Comparison of ENCODE assay signal across 8 cellular contexts in the genomic region with DNA sequence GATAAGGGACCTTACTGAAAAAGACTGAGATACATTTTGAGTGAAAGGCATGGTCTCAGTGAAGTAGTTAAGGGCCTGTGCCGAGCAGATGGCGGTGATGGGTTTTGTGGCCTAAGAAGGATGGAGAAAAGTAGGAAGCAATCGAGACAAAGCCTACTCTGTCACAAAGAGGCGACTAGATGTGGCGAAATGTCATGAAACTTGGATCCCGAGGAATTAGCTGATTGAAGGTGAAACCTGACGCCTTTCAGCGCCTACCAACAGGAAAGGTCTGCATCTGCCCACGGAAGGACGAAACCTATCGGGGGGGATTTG. TPM values are rescaled to one million over a fixed set of nuclear protein-coding genes. Genes with fewer than 3 reads are reported as not detected.
DNase-seq lines count a peak whose midpoint lies in the region; ATAC-seq and TF ChIP-seq lines count a peak whose summit lies in the region.

No MANE protein-coding gene starts in this region.

- no peak for DNase-seq in activated T-cell treated with anti-CD3 and anti-CD28 coated beads, Interleukin-2, amount 50 U/mL, for 24 hours
- DNase-seq in activated T-cell treated with anti-CD3 and anti-CD28 coated beads for 4 hours (no peak), Panc1 (ENCODE audit: low read depth, low spot score) (no peak), esophagus squamous epithelium (lab: John Stamatoyannopoulos, UW) (no peak), osteocyte (ENCODE audit: extremely low spot score, unreplicated experiment) (no peak), foreskin melanocyte (no peak)

- H3K36me3 Mint-ChIP-seq in activated T-cell treated with anti-CD3 and anti-CD28 coated beads, Interleukin-2, amount 50 U/mL, for 24 hours (ENCODE audit: low read depth): peaks cover 33% of the 10 kb centered on the region
- H3K36me3 Mint-ChIP-seq in osteocyte (ENCODE audit: unreplicated experiment): no peaks in the 10 kb centered on the region

- in situ Hi-C loops in Panc1 (cut with HindIII; ENCODE audit: low pct_unique_long_range_greater_than_20kb, low sequenced_read_pairs): no loop called here

- H3K9me3 Mint-ChIP-seq in activated T-cell treated with anti-CD3 and anti-CD28 coated beads, Interleukin-2, amount 50 U/mL, for 24 hours: no peaks in the 10 kb centered on the region
- H3K9me3 Mint-ChIP-seq in osteocyte (ENCODE audit: unreplicated experiment): no peaks in the 10 kb centered on the region

- no peaks in the 10 kb centered on the region for H3K27me3 ChIP-seq in Panc1 (ENCODE audit: control insufficient read depth, insufficient read depth, low read length)
- H3K27me3 ChIP-seq in esophagus squamous epithelium: no peaks in the 10 kb centered on the region

- H3K9me3 ChIP-seq in Panc1 (ENCODE audit: control insufficient read depth, insufficient read depth, low read depth, low read length) (no peaks in the 10 kb centered on the region), esophagus squamous epithelium (no peaks in the 10 kb centered on the region)

- 2 to 3% methylated on average over 10 to 11 of the region's 11 CpGs for WGBS in esophagus squamous epithelium, 2 donors

- H3K27ac ChIP-seq in Panc1 (ENCODE audit: low read length) (peak overlapping the region; percentile 96), esophagus squamous epithelium (peak overlapping the region; percentile 83 to 97 (median 95))

- CTCF ChIA-PET in Panc1 (lab: Charles Lee): interaction anchor here (0.7 kb wide), 1 partner anchor 169 kb away, joined by 4 read pairs; no protein-coding TSS in a partner anchor

- TSS peak; percentile 99 for BruUV-seq in Panc1 (replicated peaks; lab: Mats Ljungman, UMichigan)

- H3K4me1 Mint-ChIP-seq in activated T-cell treated with anti-CD3 and anti-CD28 coated beads, Interleukin-2, amount 50 U/mL, for 24 hours (ENCODE audit: low read depth): peaks cover 19% of the 10 kb centered on the region
- H3K4me1 Mint-ChIP-seq in osteocyte (ENCODE audit: unreplicated experiment): peaks cover 29% of the 10 kb centered on the region

- H3K4me3 ChIP-seq in Panc1 (ENCODE audit: low read depth in 2 of 2, low read length in 2 of 2) (peak overlapping the region; percentile 86 to 98), esophagus squamous epithelium (peak overlapping the region; percentile 67 to 99 (median 86))

- POLR2A ChIA-PET in Panc1 (lab: Charles Lee): interaction anchor here (0.5 to 0.6 kb wide), 3 partner anchors 19 to 190 kb away, joined by 3 to 4 read pairs (median 4); no protein-coding TSS in a partner anchor

- intact Hi-C loops in Panc1 (cut with micrococcal nuclease; ENCODE audit: unreplicated experiment) (loop anchor here (5.0 kb wide), 1 partner anchor 167 kb away; no protein-coding TSS in a partner anchor), esophagus squamous epithelium (cut with DNase I) (no loop called here)

- peak overlapping the region; percentile 95 for H3K27ac Mint-ChIP-seq in activated T-cell treated with anti-CD3 and anti-CD28 coated beads, Interleukin-2, amount 50 U/mL, for 24 hours
- H3K27ac Mint-ChIP-seq in osteocyte (ENCODE audit: unreplicated experiment): peak overlapping the region; percentile 90

- ATAC-seq in Panc1 (peak; percentile 23), HG03159 (IDR thresholded peaks at IDR 0.05; ENCODE audit: unreplicated experiment) (no peak), GM19324 (IDR thresholded peaks at IDR 0.05; ENCODE audit: low FRiP score, unreplicated experiment) (no peak)

- peak overlapping the region; percentile 94 for H3K4me3 Mint-ChIP-seq in activated T-cell treated with anti-CD3 and anti-CD28 coated beads, Interleukin-2, amount 50 U/mL, for 24 hours
- H3K4me3 Mint-ChIP-seq in osteocyte (ENCODE audit: unreplicated experiment): peak overlapping the region; percentile 87

- peaks cover 17% of the 10 kb centered on the region for H3K4me1 ChIP-seq in Panc1 (ENCODE audit: control insufficient read depth, insufficient read depth, low read length)
- peaks cover 11 to 30% (median 16%) of the 10 kb centered on the region in 3 donors for H3K4me1 ChIP-seq in esophagus squamous epithelium

- TF ChIP-seq POLR2A in esophagus squamous epithelium (IDR thresholded peaks at IDR 0.05): no peak

- H3K27me3 Mint-ChIP-seq in activated T-cell treated with anti-CD3 and anti-CD28 coated beads, Interleukin-2, amount 50 U/mL, for 24 hours: no peaks in the 10 kb centered on the region
- no peaks in the 10 kb centered on the region for H3K27me3 Mint-ChIP-seq in osteocyte (ENCODE audit: unreplicated experiment)

- H3K36me3 ChIP-seq in Panc1 (ENCODE audit: control insufficient read depth, insufficient read depth, low read length) (peaks cover 13% of the 10 kb centered on the region), esophagus squamous epithelium (peaks cover 0 to 8% (median 0%) of the 10 kb centered on the region in 3 donors)

- TF ChIP-seq CTCF in Panc1 (IDR thresholded peaks at IDR 0.05): no peak
- no peak for TF ChIP-seq CTCF in esophagus squamous epithelium (IDR thresholded peaks at IDR 0.05)
- no peak for TF ChIP-seq CTCF in osteocyte (IDR thresholded peaks at IDR 0.05)

RNA-seq across cellular contexts. Expression of a gene that starts 0.5 kb away (rescaled TPM):
- total RNA-seq in Panc1 (2021; ENCODE audit: unreplicated experiment): 27.2 TPM
- polyA plus RNA-seq in Panc1 (2012; ENCODE audit: insufficient read length): 11.5 TPM
- 10 to 100 TPM in 3 of 4 donors, 1 to 10 TPM in 1; 7.3 to 21.6 (median 13.6) TPM for total RNA-seq in esophagus squamous epithelium
- 20.4 and 22.9 TPM in 2 replicates for total RNA-seq in osteocyte

RNA-seq across cellular contexts. Expression of a gene that starts 42.8 kb away (rescaled TPM):
- total RNA-seq in Panc1 (2021; ENCODE audit: unreplicated experiment) (86.5 TPM), esophagus squamous epithelium (10 to 100 TPM; 21.9 to 55.5 (median 38.9) TPM), osteocyte (47.5 and 48.0 TPM in 2 replicates)
- polyA plus RNA-seq in Panc1 (2012; ENCODE audit: insufficient read length): 42.7 TPM
